Comparison of ENCODE assay signal across 10 cellular contexts in the genomic region with DNA sequence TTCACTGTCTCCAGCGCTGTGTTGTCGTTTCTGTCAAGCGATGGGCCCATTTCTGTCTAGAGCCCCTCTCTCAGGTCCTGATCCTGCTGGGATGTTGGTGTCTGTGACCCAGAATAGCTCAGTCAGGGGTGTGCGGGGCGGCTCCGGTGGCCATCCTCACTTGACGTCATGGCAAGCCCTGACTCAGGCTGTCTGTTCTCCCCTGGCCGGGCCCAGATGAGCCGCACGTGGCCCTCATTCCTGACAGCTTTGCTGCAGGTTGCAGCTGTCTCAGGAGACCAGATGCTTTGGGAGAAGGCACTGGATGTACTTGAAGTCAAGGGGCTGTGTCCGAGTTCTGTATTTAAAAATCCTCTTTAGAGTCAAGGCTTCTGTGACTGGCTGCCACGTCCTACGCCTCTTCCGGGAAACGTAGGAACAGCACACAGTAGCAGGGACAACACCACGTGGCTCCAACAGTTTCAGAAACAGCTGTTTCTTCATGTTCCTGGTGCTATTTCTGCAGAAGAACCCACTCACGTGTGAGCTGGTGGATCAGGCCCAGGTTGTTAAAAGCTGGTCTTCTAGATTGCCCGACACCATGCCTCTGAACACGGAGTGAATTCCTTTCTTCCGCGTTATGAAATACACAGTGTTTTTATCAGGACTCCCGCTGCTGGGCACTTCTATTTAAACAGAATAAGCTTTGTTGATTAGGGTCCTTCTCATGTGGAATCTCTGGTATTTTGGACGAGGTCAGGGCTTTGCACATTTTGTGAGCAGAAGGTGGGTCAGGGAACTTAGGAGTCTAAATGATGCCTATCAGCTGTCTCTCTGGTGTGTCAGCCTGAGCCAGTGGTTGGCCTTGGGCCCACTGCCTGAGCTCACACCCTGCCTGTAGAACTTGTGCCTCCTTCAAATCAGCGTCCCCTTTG. TPM values are rescaled to one million over a fixed set of nuclear protein-coding genes. Genes with fewer than 3 reads are reported as not detected.
A peak's percentile ranks its signal among the peaks of the same experiment; 100 is the strongest.
DNase-seq lines count a peak whose midpoint lies in the region; ATAC-seq and TF ChIP-seq lines count a peak whose summit lies in the region.
"Had no signal": no experiment of that assay in that cellular context is flagged by ENCODE, and none has a peak within 500 bp of the region (broad histone marks: within the 10 kb centered on the region; RNA-seq: fewer than 3 reads in every experiment).

No MANE protein-coding gene starts in this region.

- DNase-seq in HFFc6 = peak; percentile 68
- peak; percentile 66 for DNase-seq in astrocyte of the spinal cord (ENCODE audit: low read depth, low spot score)
- DNase-seq in substantia nigra (lab: John Stamatoyannopoulos, UW) = peak in 15 of 49 donors; percentile 18 to 57 (median 41)
- DNase-seq in activated naive CD8-positive, alpha-beta T cell treated with anti-CD3 and anti-CD28 coated beads, Interleukin-2, amount 50 U/mL, for 24 hours = no peak
- DNase-seq in T-cell = no peak
- DNase-seq in effector CD4-positive, alpha-beta T cell = no peak
- DNase-seq in NCI-H2081 (lab: John Stamatoyannopoulos, UW) = no peak
- DNase-seq: activated CD4-positive, alpha-beta T cell treated with anti-CD3 and anti-CD28 coated beads, Interleukin-2, amount 10 ng/mL, durations not matched to agents 24 days and 14 days had no signal

- H3K27me3 Mint-ChIP-seq in HFFc6 (ENCODE audit: insufficient read depth) (no peaks in the 10 kb centered on the region), T-cell (no peaks in the 10 kb centered on the region)
- peaks cover 3% of the 10 kb centered on the region for H3K27me3 Mint-ChIP-seq in activated naive CD8-positive, alpha-beta T cell treated with anti-CD3 and anti-CD28 coated beads, Interleukin-2, amount 50 U/mL, for 24 hours

- H3K27ac Mint-ChIP-seq in HFFc6 (peak overlapping the region; percentile 97), T-cell (no peak overlapping the region)
- no peak overlapping the region for H3K27ac Mint-ChIP-seq in activated naive CD8-positive, alpha-beta T cell treated with anti-CD3 and anti-CD28 coated beads, Interleukin-2, amount 50 U/mL, for 24 hours
- H3K27ac Mint-ChIP-seq: activated CD4-positive, alpha-beta T cell treated with anti-CD3 and anti-CD28 coated beads, Interleukin-2, amount 10 ng/mL, durations not matched to agents 24 days and 14 days had no signal

- in situ Hi-C loops in astrocyte of the spinal cord (cut with HindIII; ENCODE audit: low sequenced_read_pairs) = loop anchor here (25.0 kb wide), 1 partner anchor 89 kb away; no protein-coding TSS in a partner anchor

- no peak for ATAC-seq in activated naive CD8-positive, alpha-beta T cell treated with anti-CD3 and anti-CD28 coated beads, Interleukin-2, amount 50 U/mL, for 24 hours
- ATAC-seq in T-cell (replicated peaks in 1 of 4) = no peak

- peak overlapping the region; percentile 58 for H3K4me3 Mint-ChIP-seq in HFFc6
- H3K4me3 Mint-ChIP-seq in activated naive CD8-positive, alpha-beta T cell treated with anti-CD3 and anti-CD28 coated beads, Interleukin-2, amount 50 U/mL, for 24 hours = no peak overlapping the region
- no peak overlapping the region for H3K4me3 Mint-ChIP-seq in T-cell
- H3K4me3 Mint-ChIP-seq: activated CD4-positive, alpha-beta T cell treated with anti-CD3 and anti-CD28 coated beads, Interleukin-2, amount 10 ng/mL, durations not matched to agents 24 days and 14 days had no signal

- TF ChIP-seq CTCF in HFFc6 (IDR thresholded peaks at IDR 0.05) (peak; percentile 40), astrocyte of the spinal cord (IDR thresholded peaks at IDR 0.05; ENCODE audit: low read depth, low read length) (no peak)

- H3K9me3 Mint-ChIP-seq in HFFc6 (no peaks in the 10 kb centered on the region), T-cell (no peaks in the 10 kb centered on the region)
- H3K9me3 Mint-ChIP-seq in activated naive CD8-positive, alpha-beta T cell treated with anti-CD3 and anti-CD28 coated beads, Interleukin-2, amount 50 U/mL, for 24 hours = no peaks in the 10 kb centered on the region
- H3K9me3 Mint-ChIP-seq: activated CD4-positive, alpha-beta T cell treated with anti-CD3 and anti-CD28 coated beads, Interleukin-2, amount 10 ng/mL, durations not matched to agents 24 days and 14 days had no signal

- POLR2A ChIA-PET in T-cell (lab: Charles Lee) = interaction anchor here in 1 of 2 donors (0.6 kb wide), 1 partner anchor 966 kb away, joined by 5 read pairs; no protein-coding TSS in a partner anchor

- H3K4me1 Mint-ChIP-seq in HFFc6 (ENCODE audit: low read depth) = peaks cover 37% of the 10 kb centered on the region
- peaks cover 8% of the 10 kb centered on the region for H3K4me1 Mint-ChIP-seq in activated naive CD8-positive, alpha-beta T cell treated with anti-CD3 and anti-CD28 coated beads, Interleukin-2, amount 50 U/mL, for 24 hours
- no peaks in the 10 kb centered on the region for H3K4me1 Mint-ChIP-seq in T-cell
- H3K4me1 Mint-ChIP-seq: activated CD4-positive, alpha-beta T cell treated with anti-CD3 and anti-CD28 coated beads, Interleukin-2, amount 10 ng/mL, durations not matched to agents 24 days and 14 days had no signal

- H3K27me3 ChIP-seq in layer of hippocampus (ENCODE audit: control insufficient read depth, insufficient read depth, low read length) = no peaks in the 10 kb centered on the region

- CTCF ChIA-PET in T-cell (lab: Charles Lee) = interaction anchor here (0.8 to 1.4 kb wide), 6 partner anchors 8 to 81 kb away, joined by 3 to 4 read pairs (median 4); no protein-coding TSS in a partner anchor

- H3K27ac ChIP-seq in layer of hippocampus (ENCODE audit: low read depth, low read length) (peak overlapping the region; percentile 52), substantia nigra (ENCODE audit: low read depth, low read length, poor library complexity, severe bottlenecking) (peak overlapping the region; percentile 20)

- H3K36me3 Mint-ChIP-seq in HFFc6 (ENCODE audit: low read depth) (no peaks in the 10 kb centered on the region), T-cell (no peaks in the 10 kb centered on the region)
- H3K36me3 Mint-ChIP-seq in activated naive CD8-positive, alpha-beta T cell treated with anti-CD3 and anti-CD28 coated beads, Interleukin-2, amount 50 U/mL, for 24 hours (ENCODE audit: low read depth) = no peaks in the 10 kb centered on the region

- H3K4me3 ChIP-seq in astrocyte of the spinal cord (ENCODE audit: low read depth, low read length) = no peak overlapping the region
- H3K4me3 ChIP-seq: smooth muscle cell had no signal

RNA-seq across cellular contexts. Expression of gene NTSR2, which starts 28.3 kb away (rescaled TPM):
- total RNA-seq in HFFc6 (2021; fragmentation: NEBNext Ultra II Directional; extraction: Animal tissue kit (Norgen Biotek cat#: 25700)) = not detected
- total RNA-seq in T-cell = not detected
- total RNA-seq: activated CD4-positive, alpha-beta T cell treated with anti-CD3 and anti-CD28 coated beads, Interleukin-2, amount 10 ng/mL, durations not matched to agents 24 days and 14 days; smooth muscle cell had no signal

RNA-seq across cellular contexts. Expression of gene LPIN1, which starts 48.2 kb away (rescaled TPM):
- 10 to 100 TPM; 17.5 to 22.9 (median 20.7) TPM for total RNA-seq in HFFc6 (2021; fragmentation: NEBNext Ultra II Directional; extraction: Animal tissue kit (Norgen Biotek cat#: 25700))
- total RNA-seq in T-cell = 100 to 1,000 TPM in 2 of 5 donors, 10 to 100 TPM in 3; 67.1 to 102 (median 88.0) TPM

Comparison
In these comparisons a context has a peak if more than half of its experiments do, and no peak if none do; other contexts are left out.
1. DNase-seq: peak in HFFc6 (single experiment) and astrocyte of the spinal cord (single experiment); none in activated naive CD8-positive, alpha-beta T cell treated with anti-CD3 and anti-CD28 coated beads, Interleukin-2, amount 50 U/mL, for 24 hours (single experiment), T-cell (0 of 34), effector CD4-positive, alpha-beta T cell (single experiment) and NCI-H2081 (0 of 2).